In the genomic region with DNA sequence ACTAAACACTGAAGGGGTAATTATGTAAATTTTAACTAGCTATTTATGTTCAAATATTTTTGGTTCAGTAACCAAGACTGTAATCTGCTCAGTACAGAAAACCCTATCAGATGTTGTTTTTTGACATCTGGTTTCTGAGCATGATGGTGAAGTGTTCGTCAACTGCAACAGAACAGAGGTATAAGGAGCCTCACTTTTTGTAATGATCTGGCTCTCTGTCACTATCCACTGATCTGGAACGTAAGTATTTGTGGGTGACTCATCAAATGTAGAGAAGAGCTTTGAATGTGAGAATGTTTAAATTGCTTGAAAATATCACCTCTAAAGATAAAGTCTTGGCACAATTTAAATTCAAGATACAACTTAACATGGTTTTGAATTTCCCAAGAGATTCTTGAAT, we compare ENCODE assay signal across 21 cellular contexts.
"Had no signal": no experiment of that assay in that cellular context is flagged by ENCODE, and none has a peak within 500 bp of the region (broad histone marks: within the 10 kb centered on the region; RNA-seq: fewer than 3 reads in every experiment).

No MANE protein-coding gene starts in this region.

- DNase-seq: activated CD4-positive, alpha-beta T cell treated with anti-CD3 and anti-CD28 coated beads for 1 hour; activated CD4-positive, alpha-beta T cell treated with anti-CD3 and anti-CD28 coated beads, Interleukin-2, amount 50 U/mL, for 48 hours; activated CD8-positive, alpha-beta memory T cell treated with anti-CD3 and anti-CD28 coated beads, Interleukin-2, amount 10 ng/mL, durations not matched to agents 7 days and 5 days; activated effector memory CD4-positive, alpha-beta T cell treated with Interleukin-2 at 50 U/mL for 16 hours; activated T-cell treated with anti-CD3 and anti-CD28 coated beads, Interleukin-2, amount 50 U/mL, for 24 hours; amygdala; brain microvascular endothelial cell; cerebellar nuclear complex; left ventricle myocardium inferior; nephron progenitor cell; psoas muscle; stimulated activated CD4-positive, alpha-beta T cell treated with anti-CD3 and anti-CD28 coated beads, Interleukin-4, amount 100 ng/mL, for 1 hour; stimulated activated CD8-positive, alpha-beta memory T cell treated with anti-CD3 and anti-CD28 coated beads, Interleukin-4, amount 100 ng/mL, for 48 hours; stimulated activated naive CD8-positive, alpha-beta T cell treated with anti-CD3 and anti-CD28 coated beads, Interleukin-15, Interleukin-2, amounts not matched to agents 100 U/mL and 50 U/mL, for 24 hours; T-helper 9 cell; testis; upper lobe of right lung had no signal

- H3K4me3 ChIP-seq: left ventricle myocardium inferior, psoas muscle, testis, upper lobe of right lung had no signal

- H3K4me1 ChIP-seq: left ventricle myocardium inferior, psoas muscle, testis, upper lobe of right lung had no signal

- FAIRE-seq: islet of Langerhans had no signal

- H3K9me3 Mint-ChIP-seq: activated naive CD4-positive, alpha-beta T cell treated with anti-CD3 and anti-CD28 coated beads, Interleukin-2, amount 50 U/mL, for 24 hours; activated T-cell treated with anti-CD3 and anti-CD28 coated beads, Interleukin-2, amount 50 U/mL, for 24 hours; dendritic cell treated with granulocyte-macrophage colony-stimulating factor and Interleukin-4, amounts not matched to agents 40 ng/mL and 50 ng/mL, for 4 days; memory B cell; nephron progenitor cell had no signal

- H3K27me3 ChIP-seq: brain microvascular endothelial cell, testis, upper lobe of right lung had no signal

- H3K4me1 Mint-ChIP-seq: activated CD8-positive, alpha-beta memory T cell treated with anti-CD3 and anti-CD28 coated beads, Interleukin-2, amount 10 ng/mL, durations not matched to agents 7 days and 5 days; activated naive CD4-positive, alpha-beta T cell treated with anti-CD3 and anti-CD28 coated beads, Interleukin-2, amount 50 U/mL, for 24 hours; memory B cell had no signal

- H3K4me3 Mint-ChIP-seq: activated CD8-positive, alpha-beta memory T cell treated with anti-CD3 and anti-CD28 coated beads, Interleukin-2, amount 10 ng/mL, durations not matched to agents 7 days and 5 days; activated naive CD4-positive, alpha-beta T cell treated with anti-CD3 and anti-CD28 coated beads, Interleukin-2, amount 50 U/mL, for 24 hours; activated T-cell treated with anti-CD3 and anti-CD28 coated beads, Interleukin-2, amount 50 U/mL, for 24 hours; dendritic cell treated with granulocyte-macrophage colony-stimulating factor and Interleukin-4, amounts not matched to agents 40 ng/mL and 50 ng/mL, for 4 days; memory B cell; nephron progenitor cell had no signal

- H3K27ac ChIP-seq: brain microvascular endothelial cell, left ventricle myocardium inferior, psoas muscle, testis, upper lobe of right lung had no signal

- H3K27me3 Mint-ChIP-seq: activated CD8-positive, alpha-beta memory T cell treated with anti-CD3 and anti-CD28 coated beads, Interleukin-2, amount 10 ng/mL, durations not matched to agents 7 days and 5 days; activated naive CD4-positive, alpha-beta T cell treated with anti-CD3 and anti-CD28 coated beads, Interleukin-2, amount 50 U/mL, for 24 hours; activated T-cell treated with anti-CD3 and anti-CD28 coated beads, Interleukin-2, amount 50 U/mL, for 24 hours; dendritic cell treated with granulocyte-macrophage colony-stimulating factor and Interleukin-4, amounts not matched to agents 40 ng/mL and 50 ng/mL, for 4 days; memory B cell had no signal

- H3K36me3 ChIP-seq: brain microvascular endothelial cell, left ventricle myocardium inferior, upper lobe of right lung had no signal

- H3K27ac Mint-ChIP-seq: activated CD8-positive, alpha-beta memory T cell treated with anti-CD3 and anti-CD28 coated beads, Interleukin-2, amount 10 ng/mL, durations not matched to agents 7 days and 5 days; activated naive CD4-positive, alpha-beta T cell treated with anti-CD3 and anti-CD28 coated beads, Interleukin-2, amount 50 U/mL, for 24 hours; activated T-cell treated with anti-CD3 and anti-CD28 coated beads, Interleukin-2, amount 50 U/mL, for 24 hours; dendritic cell treated with granulocyte-macrophage colony-stimulating factor and Interleukin-4, amounts not matched to agents 40 ng/mL and 50 ng/mL, for 4 days; memory B cell; nephron progenitor cell had no signal

- ATAC-seq: activated CD8-positive, alpha-beta memory T cell treated with anti-CD3 and anti-CD28 coated beads, Interleukin-2, amount 10 ng/mL, durations not matched to agents 7 days and 5 days; psoas muscle; stimulated activated naive CD8-positive, alpha-beta T cell treated with anti-CD3 and anti-CD28 coated beads, Interleukin-15, Interleukin-2, amounts not matched to agents 100 U/mL and 50 U/mL, for 24 hours; upper lobe of right lung had no signal

- H3K9me3 ChIP-seq: left ventricle myocardium inferior, psoas muscle, testis, upper lobe of right lung had no signal

- H3K36me3 Mint-ChIP-seq: activated CD8-positive, alpha-beta memory T cell treated with anti-CD3 and anti-CD28 coated beads, Interleukin-2, amount 10 ng/mL, durations not matched to agents 7 days and 5 days; activated naive CD4-positive, alpha-beta T cell treated with anti-CD3 and anti-CD28 coated beads, Interleukin-2, amount 50 U/mL, for 24 hours; memory B cell had no signal
